In the genomic region with DNA sequence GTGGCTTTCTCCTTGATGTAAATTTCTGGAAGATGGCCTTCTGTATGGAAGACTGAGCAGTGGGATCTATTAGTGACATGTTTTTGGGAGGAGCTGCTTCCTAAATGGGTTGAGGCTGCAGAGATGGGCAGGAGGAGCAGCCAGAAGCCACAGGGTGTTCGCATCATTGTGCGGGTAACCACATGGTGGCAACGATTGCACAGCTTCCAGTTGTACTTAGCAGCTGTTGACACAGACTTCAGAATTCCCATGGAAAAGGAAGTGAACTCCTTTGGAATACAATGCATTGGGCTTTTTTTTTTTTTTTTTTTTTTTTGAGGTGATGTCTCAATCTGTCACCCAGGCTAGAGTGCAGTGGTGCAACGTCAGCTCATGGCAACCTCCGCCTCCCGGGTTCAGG, we compare ENCODE assay signal across 9 cellular contexts.
DNase-seq lines count a peak whose midpoint lies in the region; ATAC-seq and TF ChIP-seq lines count a peak whose summit lies in the region.
"Had no signal": no experiment of that assay in that cellular context is flagged by ENCODE, and none has a peak within 500 bp of the region (broad histone marks: within the 10 kb centered on the region; RNA-seq: fewer than 3 reads in every experiment).

No MANE protein-coding gene starts in this region.

- no peaks in the 10 kb centered on the region for H3K79me2 ChIP-seq in DND-41 (ENCODE audit: insufficient read depth, low read length)

- H2AFZ ChIP-seq in DND-41 (ENCODE audit: low read depth, low read length): no peak overlapping the region

- H3K36me3 ChIP-seq in DND-41 (ENCODE audit: insufficient read depth, low read length): no peaks in the 10 kb centered on the region

- no peak overlapping the region for H3K9ac ChIP-seq in DND-41 (ENCODE audit: low read depth, low read length)
- H3K9ac ChIP-seq: KMS-11 had no signal

- peak; percentile 40; the same call in 1 of the 3 replicates for ATAC-seq in DND-41 (ENCODE audit: insufficient read depth, low read depth)
- ATAC-seq in HG02840 (IDR thresholded peaks at IDR 0.05; ENCODE audit: low FRiP score, unreplicated experiment): no peak
- no peak for ATAC-seq in HG02852 (IDR thresholded peaks at IDR 0.05; ENCODE audit: unreplicated experiment)
- ATAC-seq in HG03457 (IDR thresholded peaks at IDR 0.05; ENCODE audit: unreplicated experiment): no peak

- H3K27me3 ChIP-seq in DND-41 (ENCODE audit: insufficient read depth, low read length, poor library complexity): no peaks in the 10 kb centered on the region

- TF ChIP-seq CTCF in DND-41 (IDR thresholded peaks at IDR 0.05; ENCODE audit: borderline replicate concordance, extremely low read depth, low read length, poor library complexity, severe bottlenecking) (peak; percentile 55), cardiac fibroblast (IDR thresholded peaks at IDR 0.05; ENCODE audit: low read depth, low read length) (peak; percentile 13), GM10266 (IDR thresholded peaks at IDR 0.05; ENCODE audit: control insufficient read depth, insufficient read depth, low read depth, missing control alignments) (no peak)

- no peak overlapping the region for H3K4me3 ChIP-seq in DND-41 (ENCODE audit: low read depth in 1 of 2, low read length in 2 of 2)
- H3K4me3 ChIP-seq in cardiac fibroblast (replicated peaks in 1 of 2; ENCODE audit: low read depth in 2 of 2, low read length in 2 of 2): no peak overlapping the region

- peaks cover 1% of the 10 kb centered on the region; the same call in 1 of the 2 replicates for H3K4me1 ChIP-seq in DND-41 (ENCODE audit: insufficient read depth, low read length)

- no peak overlapping the region for H3K27ac ChIP-seq in DND-41 (ENCODE audit: low read length)
- H3K27ac ChIP-seq: KMS-11 had no signal

- H3K4me2 ChIP-seq in DND-41 (ENCODE audit: insufficient read depth, low read length): no peak overlapping the region
- H3K4me2 ChIP-seq: KMS-11 had no signal

- no peaks in the 10 kb centered on the region for H4K20me1 ChIP-seq in DND-41 (ENCODE audit: insufficient read depth, low read length)

- H3K9me3 ChIP-seq in DND-41 (ENCODE audit: insufficient read depth, low read length, severe bottlenecking): no peaks in the 10 kb centered on the region

- DNase-seq in DND-41 (peak; percentile 18), NCI-H128 (lab: John Stamatoyannopoulos, UW; ENCODE audit: unreplicated experiment) (peak; percentile 3), cardiac fibroblast (ENCODE audit: low read depth in 2 of 2) (peak; percentile 63 to 79), midbrain (lab: John Stamatoyannopoulos, UW) (peak; percentile 15), GM10266 (ENCODE audit: extremely low spot score) (no peak)
